9 cellular contexts compared by ENCODE assay signal in genomic region chr22:23128269-23129108, GRCh38. TPM values are rescaled to one million over a fixed set of nuclear protein-coding genes. Genes with fewer than 3 reads are reported as not detected.
DNase-seq lines count a peak whose midpoint lies in the region; ATAC-seq and TF ChIP-seq lines count a peak whose summit lies in the region.
"Had no signal": no experiment of that assay in that cellular context is flagged by ENCODE, and none has a peak within 500 bp of the region (broad histone marks: within the 10 kb centered on the region; RNA-seq: fewer than 3 reads in every experiment).

No MANE protein-coding gene starts in this region.

- no peak overlapping the region for H3K9ac ChIP-seq in IMR-90 (ENCODE audit: low read depth, low read length)

- TF ChIP-seq CTCF in IMR-90 (conservative IDR thresholded peaks at IDR 0.05; ENCODE audit: low read depth, low read length) (peak; percentile 96), progenitor cell of endocrine pancreas (IDR thresholded peaks at IDR 0.05; ENCODE audit: unreplicated experiment) (peak; percentile 88), upper lobe of right lung (IDR thresholded peaks at IDR 0.05) (peak; percentile 73)

- H2BK15ac ChIP-seq in IMR-90 (ENCODE audit: low read depth, low read length): no peak overlapping the region

- H3K4me3 ChIP-seq in IMR-90 (ENCODE audit: insufficient read depth, low read depth, low read length) (no peak overlapping the region), upper lobe of right lung (no peak overlapping the region)

- H3K4ac ChIP-seq in IMR-90 (ENCODE audit: low read depth, low read length): no peak overlapping the region

- no peak overlapping the region for H3K4me2 ChIP-seq in IMR-90 (ENCODE audit: low read depth, low read length)

- H2BK120ac ChIP-seq in IMR-90 (ENCODE audit: low read depth, low read length): no peak overlapping the region

- CTCF ChIA-PET in IMR-90 (lab: Yijun Ruan, JAX): interaction anchor here (0.6 to 3.3 kb wide), 4 partner anchors 13 to 169 kb away, joined by 3 to 40 read pairs (median 3); no protein-coding TSS in a partner anchor

- H3K9me1 ChIP-seq in IMR-90 (ENCODE audit: insufficient read depth, low read length): no peaks in the 10 kb centered on the region

- POLR2A ChIA-PET in IMR-90 (lab: Charles Lee; ENCODE audit: unreplicated experiment): no interaction called here

- H3K14ac ChIP-seq in IMR-90 (replicated peaks; ENCODE audit: low read depth, low read length): no peak overlapping the region

- peaks cover 3% of the 10 kb centered on the region; the same call in 1 of the 2 replicates for H3K4me1 ChIP-seq in IMR-90 (ENCODE audit: control insufficient read depth, insufficient read depth, low read length)
- H3K4me1 ChIP-seq in upper lobe of right lung: no peaks in the 10 kb centered on the region

- peaks cover 3% of the 10 kb centered on the region for H3K4me1 Mint-ChIP-seq in progenitor cell of endocrine pancreas (ENCODE audit: low read depth)

- H4K20me1 ChIP-seq in IMR-90 (ENCODE audit: insufficient read depth, low read length): no peaks in the 10 kb centered on the region

- no peak overlapping the region for H2BK20ac ChIP-seq in IMR-90 (ENCODE audit: low read depth, low read length)

- no peak overlapping the region for H4K8ac ChIP-seq in IMR-90 (ENCODE audit: low read depth in 2 of 2, low read length in 2 of 2)

- H3K56ac ChIP-seq in IMR-90 (ENCODE audit: extremely low read depth, insufficient read depth, low read length): no peak overlapping the region

- peak; percentile 97 for TF ChIP-seq RAD21 in IMR-90 (IDR thresholded peaks at IDR 0.05; ENCODE audit: low read length)

- dilution Hi-C loops in IMR-90 (cut with HindIII; ENCODE audit: low sequenced_read_pairs, unreplicated experiment): no loop called here

- TF ChIP-seq POLR2A in IMR-90 (IDR thresholded peaks at IDR 0.05; ENCODE audit: low read depth, low read length): 0 out of 2 replicates have a peak, but pooled peaks have one; percentile 28

- ATAC-seq in IMR-90 (ENCODE audit: low read depth): peak; percentile 97
- ATAC-seq in activated naive CD4-positive, alpha-beta T cell treated with anti-CD3 and anti-CD28 coated beads, Interleukin-2, amount 50 U/mL, for 72 hours: peak; percentile 85 to 88
- peak; percentile 87 for ATAC-seq in upper lobe of right lung
- no peak for ATAC-seq in GM19467 (IDR thresholded peaks at IDR 0.05; ENCODE audit: unreplicated experiment)

- H3K4me3 Mint-ChIP-seq in progenitor cell of endocrine pancreas (ENCODE audit: low read depth): no peak overlapping the region

- H3K27me3 ChIP-seq in IMR-90 (ENCODE audit: control insufficient read depth, insufficient read depth, low read length) (peaks cover 21% of the 10 kb centered on the region), upper lobe of right lung (no peaks in the 10 kb centered on the region)

- DNase-seq in Caki2 (ENCODE audit: low read depth) (peak; percentile 28), IMR-90 (peak; percentile 84), SK-N-DZ (ENCODE audit: low spot score) (peak; percentile 74), head of caudate nucleus (peak; percentile 62 to 97 (median 90)), progenitor cell of endocrine pancreas (ENCODE audit: low spot score, unreplicated experiment) (peak; percentile 84), upper lobe of right lung (no peak)
- peak in 1 of 2 donors; percentile 82 for DNase-seq in activated naive CD4-positive, alpha-beta T cell treated with anti-CD3 and anti-CD28 coated beads, Interleukin-2, amount 50 U/mL, for 72 hours (ENCODE audit: low spot score in 2 of 2)

- H3K79me1 ChIP-seq in IMR-90 (ENCODE audit: low read depth in 1 of 2, low read length in 2 of 2): no peaks in the 10 kb centered on the region

- no peaks in the 10 kb centered on the region for H3K9me3 ChIP-seq in IMR-90 (ENCODE audit: control insufficient read depth, insufficient read depth, low read length)
- H3K9me3 ChIP-seq in upper lobe of right lung: no peaks in the 10 kb centered on the region

- H2AK9ac ChIP-seq in IMR-90 (replicated peaks; ENCODE audit: low read depth, low read length, poor library complexity): peak overlapping the region; percentile 44

- 30% methylated on average over 2 of the region's 14 CpGs; no CpG with 5 or more reads in 1 of the 2 experiments for WGBS in IMR-90 (ENCODE audit: extremely low coverage in 2 of 2, insufficient read length in 1 of 2), 2 experiments

- H3K27ac ChIP-seq in IMR-90 (ENCODE audit: insufficient read depth, low read length) (no peak overlapping the region), upper lobe of right lung (no peak overlapping the region)

- no peak overlapping the region for H3K23ac ChIP-seq in IMR-90 (ENCODE audit: low read depth, low read length)

- H3K27me3 Mint-ChIP-seq in progenitor cell of endocrine pancreas: peaks cover 2% of the 10 kb centered on the region

- no peak overlapping the region for H2BK5ac ChIP-seq in IMR-90 (ENCODE audit: low read depth, low read length, poor library complexity, severe bottlenecking)

- H4K5ac ChIP-seq in IMR-90 (ENCODE audit: low read depth, low read length): no peak overlapping the region

- BruUV-seq in IMR-90 (replicated peaks; lab: Mats Ljungman, UMichigan): no TSS peak

- intact Hi-C loops in IMR-90 (cut with micrococcal nuclease): loop anchor here (1.0 to 5.0 kb wide), 2 partner anchors 169 to 281 kb away; no protein-coding TSS in a partner anchor
- intact Hi-C loops in head of caudate nucleus (cut with DNase I): loop anchor here (2.0 kb wide), 1 partner anchor 170 kb away; no protein-coding TSS in a partner anchor
- intact Hi-C loops in upper lobe of right lung (cut with DNase I): loop anchor here (5.0 kb wide), 1 partner anchor 171 kb away; no protein-coding TSS in a partner anchor

- no peaks in the 10 kb centered on the region for H3K36me3 Mint-ChIP-seq in activated naive CD4-positive, alpha-beta T cell treated with anti-CD3 and anti-CD28 coated beads, Interleukin-2, amount 50 U/mL, for 72 hours
- peaks cover 1% of the 10 kb centered on the region for H3K36me3 Mint-ChIP-seq in progenitor cell of endocrine pancreas (ENCODE audit: insufficient read depth)

- H3K36me3 ChIP-seq in IMR-90 (ENCODE audit: control insufficient read depth, insufficient read depth, low read length): no peaks in the 10 kb centered on the region
- H3K36me3 ChIP-seq in upper lobe of right lung: no peaks in the 10 kb centered on the region

- H2AFZ ChIP-seq in IMR-90 (replicated peaks; ENCODE audit: low read length, poor library complexity): peak overlapping the region; percentile 29

- H4K91ac ChIP-seq in IMR-90 (ENCODE audit: insufficient read depth, low read depth, low read length): no peak overlapping the region

- no peak overlapping the region for H3K18ac ChIP-seq in IMR-90 (ENCODE audit: low read depth, low read length)

- H3K9me3 Mint-ChIP-seq in activated naive CD4-positive, alpha-beta T cell treated with anti-CD3 and anti-CD28 coated beads, Interleukin-2, amount 50 U/mL, for 72 hours: no peaks in the 10 kb centered on the region
- no peaks in the 10 kb centered on the region for H3K9me3 Mint-ChIP-seq in progenitor cell of endocrine pancreas (ENCODE audit: low read depth)

- in situ Hi-C loops in Caki2 (cut with HindIII; ENCODE audit: low pct_unique_long_range_greater_than_20kb, low sequenced_read_pairs): no loop called here
- in situ Hi-C loops in IMR-90 (cut with MboI; ENCODE audit: low sequenced_read_pairs): loop anchor here (5.0 to 10.0 kb wide), 2 partner anchors 176 to 274 kb away; no protein-coding TSS in a partner anchor

- no peak overlapping the region for H3K27ac Mint-ChIP-seq in activated naive CD4-positive, alpha-beta T cell treated with anti-CD3 and anti-CD28 coated beads, Interleukin-2, amount 50 U/mL, for 72 hours
- H3K27ac Mint-ChIP-seq in progenitor cell of endocrine pancreas: peak overlapping the region; percentile 11

- no peak overlapping the region for H2AK5ac ChIP-seq in IMR-90 (ENCODE audit: low read depth, low read length)

RNA-seq across cellular contexts. Expression of gene RSPH14, which starts 13.3 kb away (rescaled TPM):
- total RNA-seq in Caki2 (2014; rRNA removed; shearing (Covaris generic); ENCODE audit: low replicate concordance): 0.26 and 2.3 TPM in 2 replicates
- total RNA-seq in IMR-90 (2012; rRNA removed): not detected in 2 replicates
- polyA plus RNA-seq in IMR-90 (2012; rRNA removed): 0.10 TPM in 1 of 2 replicates, not detected in the other
- polyA plus RNA-seq in IMR-90 (2012; cell fraction: cytosol; rRNA removed): 0.18 and 0.21 TPM in 2 replicates
- not detected in 2 replicates for polyA plus RNA-seq in IMR-90 (2012; cell fraction: nucleus; rRNA removed; ENCODE audit: low replicate concordance)
- 0.74 and 1.2 TPM in 2 replicates for polyA plus RNA-seq in SK-N-DZ (2014; cell fraction: cytosol; rRNA removed)
- polyA plus RNA-seq in SK-N-DZ (2014; cell fraction: nucleus; rRNA removed): not detected in 2 replicates
- total RNA-seq in activated naive CD4-positive, alpha-beta T cell treated with anti-CD3 and anti-CD28 coated beads, Interleukin-2, amount 50 U/mL, for 72 hours: under 1 TPM; 0.18 to 0.33 TPM
- 2.4 and 3.6 TPM in 2 replicates for total RNA-seq in progenitor cell of endocrine pancreas
- total RNA-seq in upper lobe of right lung: not detected
- total RNA-seq: T-helper 1 cell treated with Interleukin-12 subunit alpha and Interleukin-12 subunit beta and Interleukin-4 antibody, amounts not matched to agents 30 ng/mL and 1 ng/mL, for 36 hours had no signal

RNA-seq across cellular contexts. Expression of gene RAB36, which starts 16.8 kb away (rescaled TPM):
- total RNA-seq in Caki2 (2014; rRNA removed; shearing (Covaris generic); ENCODE audit: low replicate concordance): 9.1 and 10.9 TPM in 2 replicates
- total RNA-seq in IMR-90 (2012; rRNA removed): 2.5 and 3.6 TPM in 2 replicates
- 4.0 TPM in 2 replicates for polyA plus RNA-seq in IMR-90 (2012; rRNA removed)
- polyA plus RNA-seq in IMR-90 (2012; cell fraction: cytosol; rRNA removed): 2.3 and 3.7 TPM in 2 replicates
- 4.6 and 6.6 TPM in 2 replicates for polyA plus RNA-seq in IMR-90 (2012; cell fraction: nucleus; rRNA removed; ENCODE audit: low replicate concordance)
- polyA plus RNA-seq in SK-N-DZ (2014; cell fraction: cytosol; rRNA removed): 0.83 and 1.2 TPM in 2 replicates
- 0.58 and 2.4 TPM in 2 replicates for polyA plus RNA-seq in SK-N-DZ (2014; cell fraction: nucleus; rRNA removed)
- under 1 TPM in 1 of 2 donors, not detected in 1; 0.25 TPM for total RNA-seq in activated naive CD4-positive, alpha-beta T cell treated with anti-CD3 and anti-CD28 coated beads, Interleukin-2, amount 50 U/mL, for 72 hours
- total RNA-seq in progenitor cell of endocrine pancreas: 10.1 and 10.3 TPM in 2 replicates
- 3.8 TPM for total RNA-seq in upper lobe of right lung
- total RNA-seq: T-helper 1 cell treated with Interleukin-12 subunit alpha and Interleukin-12 subunit beta and Interleukin-4 antibody, amounts not matched to agents 30 ng/mL and 1 ng/mL, for 36 hours had no signal

RNA-seq across cellular contexts. Expression of gene BCR, which starts 51.8 kb away (rescaled TPM):
- total RNA-seq in Caki2 (2014; rRNA removed; shearing (Covaris generic); ENCODE audit: low replicate concordance): 41.9 and 60.7 TPM in 2 replicates
- 28.9 and 30.8 TPM in 2 replicates for total RNA-seq in IMR-90 (2012; rRNA removed)
- polyA plus RNA-seq in IMR-90 (2012; rRNA removed): 43.0 and 44.6 TPM in 2 replicates
- 30.9 and 40.0 TPM in 2 replicates for polyA plus RNA-seq in IMR-90 (2012; cell fraction: cytosol; rRNA removed)
- 36.1 and 42.1 TPM in 2 replicates for polyA plus RNA-seq in IMR-90 (2012; cell fraction: nucleus; rRNA removed; ENCODE audit: low replicate concordance)
- 28.3 and 44.3 TPM in 2 replicates for polyA plus RNA-seq in SK-N-DZ (2014; cell fraction: cytosol; rRNA removed)
- polyA plus RNA-seq in SK-N-DZ (2014; cell fraction: nucleus; rRNA removed): 31.4 and 49.4 TPM in 2 replicates
- 10 to 100 TPM; 44.9 to 63.7 TPM for total RNA-seq in activated naive CD4-positive, alpha-beta T cell treated with anti-CD3 and anti-CD28 coated beads, Interleukin-2, amount 50 U/mL, for 72 hours
- total RNA-seq in progenitor cell of endocrine pancreas: 102 and 106 TPM in 2 replicates
- total RNA-seq in upper lobe of right lung: 78.3 TPM

RNA-seq across cellular contexts. Expression of gene GNAZ, which starts 58.2 kb away (rescaled TPM):
- 6.4 and 9.1 TPM in 2 replicates for total RNA-seq in Caki2 (2014; rRNA removed; shearing (Covaris generic); ENCODE audit: low replicate concordance)
- 1.9 and 2.5 TPM in 2 replicates for total RNA-seq in IMR-90 (2012; rRNA removed)
- polyA plus RNA-seq in IMR-90 (2012; rRNA removed): 1.5 and 1.7 TPM in 2 replicates
- polyA plus RNA-seq in IMR-90 (2012; cell fraction: cytosol; rRNA removed): 0.88 and 1.6 TPM in 2 replicates
- polyA plus RNA-seq in IMR-90 (2012; cell fraction: nucleus; rRNA removed; ENCODE audit: low replicate concordance): 1.5 and 1.7 TPM in 2 replicates
- polyA plus RNA-seq in SK-N-DZ (2014; cell fraction: cytosol; rRNA removed): 21.4 and 22.8 TPM in 2 replicates
- polyA plus RNA-seq in SK-N-DZ (2014; cell fraction: nucleus; rRNA removed): 19.9 and 21.1 TPM in 2 replicates
- under 1 TPM; 0.39 to 0.61 TPM for total RNA-seq in activated naive CD4-positive, alpha-beta T cell treated with anti-CD3 and anti-CD28 coated beads, Interleukin-2, amount 50 U/mL, for 72 hours
- total RNA-seq in progenitor cell of endocrine pancreas: 16.3 and 19.2 TPM in 2 replicates
- total RNA-seq in upper lobe of right lung: 3.0 TPM
